8 cellular contexts compared by ENCODE assay signal in genomic region chr6:63573140-63573898, GRCh38. TPM values are rescaled to one million over a fixed set of nuclear protein-coding genes. Genes with fewer than 3 reads are reported as not detected.
DNase-seq lines count a peak whose midpoint lies in the region; ATAC-seq and TF ChIP-seq lines count a peak whose summit lies in the region.

No MANE protein-coding gene starts in this region.

- no peaks in the 10 kb centered on the region for H3K27me3 Mint-ChIP-seq in Caco-2 (ENCODE audit: insufficient read depth, unreplicated experiment)
- H3K27me3 Mint-ChIP-seq in activated T-cell treated with anti-CD3 and anti-CD28 coated beads, Interleukin-2, amount 50 U/mL, for 24 hours: no peaks in the 10 kb centered on the region

- no peaks in the 10 kb centered on the region for H3K9me3 Mint-ChIP-seq in Caco-2 (ENCODE audit: unreplicated experiment)
- no peaks in the 10 kb centered on the region for H3K9me3 Mint-ChIP-seq in activated T-cell treated with anti-CD3 and anti-CD28 coated beads, Interleukin-2, amount 50 U/mL, for 24 hours
- no peaks in the 10 kb centered on the region for H3K9me3 Mint-ChIP-seq in stimulated activated effector memory CD8-positive, alpha-beta T cell treated with anti-CD3 and anti-CD28 coated beads, Interleukin-12 subunit alpha, Interleukin-12 subunit beta, amount 100 ng/mL, for 72 hours

- peak overlapping the region; percentile 83 for H3K9ac ChIP-seq in OCI-LY1 (ENCODE audit: low read length)

- POLR2A ChIA-PET in Caco-2 (lab: Charles Lee): interaction anchor here (0.8 to 1.7 kb wide), 4 partner anchors 57 to 182 kb away, joined by 3 to 9 read pairs (median 6); no protein-coding TSS in a partner anchor

- H3K27ac Mint-ChIP-seq in Caco-2 (ENCODE audit: unreplicated experiment): peak overlapping the region; percentile 94
- H3K27ac Mint-ChIP-seq in activated T-cell treated with anti-CD3 and anti-CD28 coated beads, Interleukin-2, amount 50 U/mL, for 24 hours: peak overlapping the region; percentile 96
- H3K27ac Mint-ChIP-seq in stimulated activated effector memory CD8-positive, alpha-beta T cell treated with anti-CD3 and anti-CD28 coated beads, Interleukin-12 subunit alpha, Interleukin-12 subunit beta, amount 100 ng/mL, for 72 hours: peak overlapping the region; percentile 91

- no peak overlapping the region for H2AFZ ChIP-seq in OCI-LY1 (ENCODE audit: low read length)

- no peaks in the 10 kb centered on the region for H3F3A ChIP-seq in OCI-LY1 (ENCODE audit: insufficient read depth, low read length)

- no peak for TF ChIP-seq CTCF in Caco-2 (IDR thresholded peaks at IDR 0.05; ENCODE audit: insufficient read depth in 1 of 2, low read depth in 1 of 2, low read length in 1 of 2, severe bottlenecking in 1 of 2, unreplicated experiment in 1 of 2)
- no peak for TF ChIP-seq CTCF in OCI-LY1 (IDR thresholded peaks at IDR 0.05; ENCODE audit: low read length)
- TF ChIP-seq CTCF in esophagus muscularis mucosa (IDR thresholded peaks at IDR 0.05): no peak

- ATAC-seq in GM19463 (IDR thresholded peaks at IDR 0.05; ENCODE audit: unreplicated experiment): peak; percentile 42
- ATAC-seq in stimulated activated effector memory CD8-positive, alpha-beta T cell treated with anti-CD3 and anti-CD28 coated beads, Interleukin-12 subunit alpha, Interleukin-12 subunit beta, amount 100 ng/mL, for 72 hours: peak; percentile 57

- H3K79me2 ChIP-seq in OCI-LY1 (ENCODE audit: insufficient read depth, low read length): peaks cover 33% of the 10 kb centered on the region

- H3K27ac ChIP-seq in OCI-LY1 (ENCODE audit: low read depth, low read length, poor library complexity, severe bottlenecking) (peak overlapping the region; percentile 89), esophagus muscularis mucosa (replicated peaks in 1 of 4) (peak overlapping the region; percentile 100), muscle layer of duodenum (ENCODE audit: low read length) (peak overlapping the region; percentile 98)

- H3K4me1 Mint-ChIP-seq in Caco-2 (ENCODE audit: low read depth, unreplicated experiment): peaks cover 8% of the 10 kb centered on the region
- peaks cover 37% of the 10 kb centered on the region for H3K4me1 Mint-ChIP-seq in activated T-cell treated with anti-CD3 and anti-CD28 coated beads, Interleukin-2, amount 50 U/mL, for 24 hours (ENCODE audit: low read depth)
- H3K4me1 Mint-ChIP-seq in stimulated activated effector memory CD8-positive, alpha-beta T cell treated with anti-CD3 and anti-CD28 coated beads, Interleukin-12 subunit alpha, Interleukin-12 subunit beta, amount 100 ng/mL, for 72 hours: peaks cover 20% of the 10 kb centered on the region

- H3K4me3 ChIP-seq in Caco-2 (ENCODE audit: low read depth, low read length): peak overlapping the region; percentile 98
- H3K4me3 ChIP-seq in OCI-LY1 (ENCODE audit: low read depth, low read length, poor library complexity, severe bottlenecking): peak overlapping the region; percentile 78
- H3K4me3 ChIP-seq in esophagus muscularis mucosa: peak overlapping the region; percentile 89 to 97 (median 94)
- peak overlapping the region; percentile 87 to 90 for H3K4me3 ChIP-seq in muscle layer of duodenum (ENCODE audit: low read depth in 1 of 2, low read length in 2 of 2)

- 3% methylated on average over 40 of the region's 79 CpGs for WGBS in esophagus muscularis mucosa

- TF ChIP-seq POLR2A in esophagus muscularis mucosa (IDR thresholded peaks at IDR 0.05; ENCODE audit: low read depth): no peak

- no peaks in the 10 kb centered on the region for H3K27me3 ChIP-seq in Caco-2 (replicated peaks; ENCODE audit: control insufficient read depth, insufficient read depth, low read length)
- no peaks in the 10 kb centered on the region for H3K27me3 ChIP-seq in OCI-LY1 (ENCODE audit: insufficient read depth, low read length)
- no peaks in the 10 kb centered on the region for H3K27me3 ChIP-seq in esophagus muscularis mucosa
- H3K27me3 ChIP-seq in muscle layer of duodenum (ENCODE audit: low read depth, low read length): no peaks in the 10 kb centered on the region

- CTCF ChIA-PET in Caco-2 (lab: Charles Lee): interaction anchor here (0.7 to 1.3 kb wide), 6 partner anchors 25 to 221 kb away, joined by 3 to 7 read pairs (median 5); partner anchors contain the start of gene PHF3

- no peaks in the 10 kb centered on the region for H3K9me3 ChIP-seq in Caco-2
- no peaks in the 10 kb centered on the region for H3K9me3 ChIP-seq in OCI-LY1 (ENCODE audit: low read length)
- no peaks in the 10 kb centered on the region for H3K9me3 ChIP-seq in esophagus muscularis mucosa
- no peaks in the 10 kb centered on the region for H3K9me3 ChIP-seq in muscle layer of duodenum (ENCODE audit: control insufficient read depth in 1 of 2, low read length in 2 of 2)

- H3K36me3 Mint-ChIP-seq in Caco-2 (ENCODE audit: insufficient read depth, unreplicated experiment): peaks cover 57% of the 10 kb centered on the region
- H3K36me3 Mint-ChIP-seq in activated T-cell treated with anti-CD3 and anti-CD28 coated beads, Interleukin-2, amount 50 U/mL, for 24 hours (ENCODE audit: low read depth): peaks cover 40% of the 10 kb centered on the region
- H3K36me3 Mint-ChIP-seq in stimulated activated effector memory CD8-positive, alpha-beta T cell treated with anti-CD3 and anti-CD28 coated beads, Interleukin-12 subunit alpha, Interleukin-12 subunit beta, amount 100 ng/mL, for 72 hours: peaks cover 52% of the 10 kb centered on the region

- H4K20me1 ChIP-seq in OCI-LY1 (ENCODE audit: insufficient read depth, low read length): no peaks in the 10 kb centered on the region

- H3K4me1 ChIP-seq in Caco-2: peaks cover 22% of the 10 kb centered on the region
- H3K4me1 ChIP-seq in OCI-LY1 (ENCODE audit: insufficient read depth, low read length, severe bottlenecking): peaks cover 22% of the 10 kb centered on the region
- H3K4me1 ChIP-seq in esophagus muscularis mucosa: peaks cover 4 to 29% (median 24%) of the 10 kb centered on the region in 4 donors
- peaks cover 4 to 6% of the 10 kb centered on the region in 2 donors for H3K4me1 ChIP-seq in muscle layer of duodenum (ENCODE audit: control insufficient read depth in 1 of 2, insufficient read depth in 2 of 2, low read length in 2 of 2)

- intact Hi-C loops in Caco-2 (cut with micrococcal nuclease; ENCODE audit: unreplicated experiment): loop anchor here (1.0 to 5.0 kb wide), 3 partner anchors 132 to 266 kb away; no protein-coding TSS in a partner anchor
- intact Hi-C loops in esophagus muscularis mucosa (cut with DNase I): loop anchor here (10.0 kb wide), 2 partner anchors 61 to 219 kb away; partner anchors contain the start of gene PHF3

- peak overlapping the region; percentile 89 for H3K4me2 ChIP-seq in OCI-LY1 (ENCODE audit: low read length)

- H3K9me2 ChIP-seq in OCI-LY1 (ENCODE audit: low read depth, low read length): no peaks in the 10 kb centered on the region

- peak overlapping the region; percentile 88 for H3K4me3 Mint-ChIP-seq in Caco-2 (ENCODE audit: unreplicated experiment)
- H3K4me3 Mint-ChIP-seq in activated T-cell treated with anti-CD3 and anti-CD28 coated beads, Interleukin-2, amount 50 U/mL, for 24 hours: peak overlapping the region; percentile 90
- H3K4me3 Mint-ChIP-seq in stimulated activated effector memory CD8-positive, alpha-beta T cell treated with anti-CD3 and anti-CD28 coated beads, Interleukin-12 subunit alpha, Interleukin-12 subunit beta, amount 100 ng/mL, for 72 hours: peak overlapping the region; percentile 79

- H3K36me3 ChIP-seq in Caco-2 (ENCODE audit: control insufficient read depth, insufficient read depth, low read length): no peaks in the 10 kb centered on the region; the same call in 1 of the 2 replicates
- H3K36me3 ChIP-seq in OCI-LY1 (ENCODE audit: insufficient read depth, low read length): peaks cover 38% of the 10 kb centered on the region
- peaks cover 4 to 21% (median 17%) of the 10 kb centered on the region in 4 donors for H3K36me3 ChIP-seq in esophagus muscularis mucosa
- peaks cover 18 to 19% of the 10 kb centered on the region in 2 donors for H3K36me3 ChIP-seq in muscle layer of duodenum (ENCODE audit: control insufficient read depth in 1 of 2, insufficient read depth in 2 of 2, low read length in 2 of 2)

- TF ChIP-seq EP300 in esophagus muscularis mucosa (IDR thresholded peaks at IDR 0.05): no peak

- DNase-seq in Caco-2 (peak; percentile 90 to 93), HPDE6-E6E7 (ENCODE audit: extremely low spot score) (peak; percentile 78), esophagus muscularis mucosa (ENCODE audit: extremely low spot score) (peak; percentile 93)
- peak; percentile 79 for DNase-seq in activated T-cell treated with anti-CD3 and anti-CD28 coated beads, Interleukin-2, amount 50 U/mL, for 24 hours
- peak; percentile 48 to 83 for DNase-seq in stimulated activated effector memory CD8-positive, alpha-beta T cell treated with anti-CD3 and anti-CD28 coated beads, Interleukin-12 subunit alpha, Interleukin-12 subunit beta, amount 100 ng/mL, for 72 hours (ENCODE audit: low spot score in 2 of 2)

- no TSS peak for BruUV-seq in Caco-2 (replicated peaks; lab: Mats Ljungman, UMichigan)

RNA-seq across cellular contexts. Expression of gene PTP4A1, which starts 1.0 kb away (rescaled TPM):
- 122 and 129 TPM in 2 replicates for total RNA-seq in Caco-2 (2022)
- total RNA-seq in esophagus muscularis mucosa: 10 to 100 TPM; 23.7 to 31.3 (median 27.8) TPM

Comparison
In these comparisons a context has a peak if more than half of its experiments do, and no peak if none do; other contexts are left out.
1. Peak in every context shown above with its lines: DNase-seq, ATAC-seq, H3K4me3 ChIP-seq and H3K27ac ChIP-seq.